ENCODE assay signal across 9 cellular contexts in the genomic region with DNA sequence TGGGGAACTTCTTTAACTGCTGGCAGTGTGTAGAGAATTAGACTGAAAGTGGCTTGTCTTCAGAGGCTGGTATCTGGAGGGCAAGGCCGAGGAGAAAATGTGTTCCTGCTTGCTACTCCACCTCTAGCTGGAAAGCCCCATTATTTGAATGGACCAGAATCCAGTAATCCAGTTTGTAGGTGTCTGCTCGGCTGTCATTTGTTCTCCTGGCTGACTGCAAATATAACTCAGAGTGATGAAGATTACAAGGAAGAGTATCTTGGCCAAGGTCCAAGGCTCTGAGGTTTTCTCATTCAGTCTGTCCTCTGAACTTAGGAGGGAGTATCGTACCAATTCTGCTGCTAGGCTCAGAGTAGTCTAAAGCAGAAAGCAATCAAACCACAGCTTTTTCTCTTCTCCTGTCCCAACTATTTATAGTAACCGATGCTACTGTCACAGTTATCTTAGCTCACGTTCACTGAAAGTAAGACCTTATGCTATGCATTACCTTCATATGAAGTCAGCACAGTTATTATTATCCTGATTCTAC.
DNase-seq lines count a peak whose midpoint lies in the region; ATAC-seq and TF ChIP-seq lines count a peak whose summit lies in the region.
"Had no signal": no experiment of that assay in that cellular context is flagged by ENCODE, and none has a peak within 500 bp of the region (broad histone marks: within the 10 kb centered on the region; RNA-seq: fewer than 3 reads in every experiment).

No MANE protein-coding gene starts in this region.

- no peaks in the 10 kb centered on the region for H3K27me3 ChIP-seq in suprapubic skin
- H3K27me3 ChIP-seq: right atrium auricular region had no signal

- H3K27ac ChIP-seq in suprapubic skin = no peak overlapping the region
- H3K27ac ChIP-seq: right atrium auricular region had no signal

- TF ChIP-seq EP300 in suprapubic skin (IDR thresholded peaks at IDR 0.05) = no peak

- no peak for TF ChIP-seq CTCF in fibroblast of mammary gland (conservative IDR thresholded peaks at IDR 0.05; ENCODE audit: control insufficient read depth, insufficient read depth, low read depth, low read length)
- no peak for TF ChIP-seq CTCF in lower leg skin (IDR thresholded peaks at IDR 0.05)
- TF ChIP-seq CTCF in suprapubic skin (IDR thresholded peaks at IDR 0.05) = no peak
- no peak for TF ChIP-seq CTCF in omental fat pad (IDR thresholded peaks at IDR 0.05)

- no peaks in the 10 kb centered on the region for H3K36me3 ChIP-seq in suprapubic skin
- H3K36me3 ChIP-seq: right atrium auricular region had no signal

- H3K4me1 ChIP-seq in suprapubic skin = peaks cover 9% of the 10 kb centered on the region
- H3K4me1 ChIP-seq: right atrium auricular region had no signal

- TF ChIP-seq POLR2A in lower leg skin (IDR thresholded peaks at IDR 0.05) (no peak), suprapubic skin (IDR thresholded peaks at IDR 0.05) (no peak)

- DNase-seq in fibroblast of mammary gland (ENCODE audit: low read depth) = peak; percentile 47
- DNase-seq in lower leg skin (ENCODE audit: low spot score in 2 of 2) = no peak
- DNase-seq in suprapubic skin (ENCODE audit: low spot score in 2 of 2) = no peak
- DNase-seq in stimulated activated CD4-positive, alpha-beta T cell treated with anti-CD3 and anti-CD28 coated beads, Interleukin-15, amount 100 ng/mL, for 24 hours = no peak
- no peak for DNase-seq in omental fat pad (ENCODE audit: low spot score)

- 55 to 56% methylated on average over 5 of the region's 5 CpGs for WGBS in lower leg skin, 2 donors
- WGBS in suprapubic skin = 57% methylated on average over 5 of the region's 5 CpGs

- H3K4me3 ChIP-seq in fibroblast of mammary gland (ENCODE audit: control insufficient read depth, low read depth, low read length) (no peak overlapping the region), lower leg skin (ENCODE audit: low read depth, poor library complexity, severe bottlenecking) (no peak overlapping the region), suprapubic skin (no peak overlapping the region)
- H3K4me3 ChIP-seq: right atrium auricular region had no signal

- H3K9me3 ChIP-seq in suprapubic skin = no peaks in the 10 kb centered on the region
- H3K9me3 ChIP-seq: right atrium auricular region had no signal

- intact Hi-C loops in lower leg skin (cut with DNase I; ENCODE audit: low total_unique reads) = no loop called here

- ATAC-seq in GM18517 (IDR thresholded peaks at IDR 0.05; ENCODE audit: unreplicated experiment) (peak; percentile 90), GM21423 (IDR thresholded peaks at IDR 0.05; ENCODE audit: unreplicated experiment) (peak; percentile 83), HG03378 (IDR thresholded peaks at IDR 0.05; ENCODE audit: unreplicated experiment) (peak; percentile 90), omental fat pad (ENCODE audit: low FRiP score) (no peak)
